27 cellular contexts compared by ENCODE assay signal in the genomic region with DNA sequence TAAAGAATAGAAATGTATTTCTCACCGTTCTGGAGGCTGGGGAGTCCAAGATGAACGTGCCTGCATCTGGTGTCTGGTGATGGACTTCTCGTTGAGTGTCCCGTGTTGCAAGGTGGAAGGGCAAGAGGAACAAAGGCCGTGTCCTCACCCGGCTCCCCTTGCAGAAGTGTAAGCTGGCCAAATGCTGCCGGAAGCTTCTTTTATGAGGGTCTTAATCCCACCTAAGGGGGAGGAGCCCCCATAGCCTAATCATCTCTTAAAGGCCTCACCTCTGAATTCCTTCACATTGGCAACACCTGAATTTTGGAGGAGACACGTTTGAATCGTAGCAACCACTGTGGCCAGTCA.
"Had no signal": no experiment of that assay in that cellular context is flagged by ENCODE, and none has a peak within 500 bp of the region (broad histone marks: within the 10 kb centered on the region; RNA-seq: fewer than 3 reads in every experiment).

No MANE protein-coding gene starts in this region.

- DNase-seq: activated CD4-positive, alpha-beta memory T cell treated with anti-CD3 and anti-CD28 coated beads, Interleukin-2, amount 10 ng/mL, durations not matched to agents 7 days and 5 days; activated CD4-positive, alpha-beta T cell treated with anti-CD3 and anti-CD28 coated beads for 1 hour; activated CD4-positive, alpha-beta T cell treated with anti-CD3 and anti-CD28 coated beads for 48 hours; activated CD4-positive, CD25-positive, alpha-beta regulatory T cell; activated CD8-positive, alpha-beta memory T cell treated with anti-CD3 and anti-CD28 coated beads for 24 hours; activated CD8-positive, alpha-beta memory T cell treated with anti-CD3 and anti-CD28 coated beads, Interleukin-2, amount 10 ng/mL, durations not matched to agents 7 days and 5 days; activated CD8-positive, alpha-beta memory T cell treated with anti-CD3 and anti-CD28 coated beads, Interleukin-2, amount 50 U/mL, for 48 hours; activated effector memory CD4-positive, alpha-beta T cell treated with Interleukin-2 at 50 U/mL for 16 hours; activated naive CD4-positive, alpha-beta T cell treated with anti-CD3 and anti-CD28 coated beads, Interleukin-2, amount 10 ng/mL, durations not matched to agents 7 days and 5 days; activated naive CD8-positive, alpha-beta T cell treated with anti-CD3 and anti-CD28 coated beads, Interleukin-2, amount 50 U/mL, for 24 hours; activated T-cell treated with anti-CD3 and anti-CD28 coated beads, Interleukin-2, amount 50 U/mL, for 48 hours; anterior cingulate cortex; NCI-H1092 treated with DMSO at 0.1 percent for 48 hours; NCI-H1417 treated with DMSO at 0.1 percent for 48 hours; NCI-H1694; NCI-H1930; NCI-H2081 treated with DMSO at 0.1 percent for 48 hours; NCI-H345; NCI-H524 treated with DMSO at 0.1 percent for 48 hours; Peyer's patch; RPMI8226; SHP77 treated with DMSO at 0.1 percent for 48 hours; T1000 had no signal

- H3K9me3 Mint-ChIP-seq: activated CD4-positive, alpha-beta memory T cell treated with anti-CD3 and anti-CD28 coated beads, Interleukin-2, amount 10 ng/mL, durations not matched to agents 7 days and 5 days; activated naive CD4-positive, alpha-beta T cell treated with anti-CD3 and anti-CD28 coated beads, Interleukin-2, amount 10 ng/mL, durations not matched to agents 7 days and 5 days; activated naive CD8-positive, alpha-beta T cell treated with anti-CD3 and anti-CD28 coated beads, Interleukin-2, amount 50 U/mL, for 24 hours had no signal

- H3K27ac ChIP-seq: Peyer's patch, WERI-Rb-1 had no signal

- H3K27me3 ChIP-seq: brain microvascular endothelial cell, Peyer's patch had no signal

- ATAC-seq: activated CD8-positive, alpha-beta memory T cell treated with anti-CD3 and anti-CD28 coated beads, Interleukin-2, amount 10 ng/mL, durations not matched to agents 7 days and 5 days; activated naive CD8-positive, alpha-beta T cell treated with anti-CD3 and anti-CD28 coated beads, Interleukin-2, amount 50 U/mL, for 24 hours; K562 had no signal

- H3K4me3 Mint-ChIP-seq: activated CD4-positive, alpha-beta memory T cell treated with anti-CD3 and anti-CD28 coated beads, Interleukin-2, amount 10 ng/mL, durations not matched to agents 7 days and 5 days; activated CD8-positive, alpha-beta memory T cell treated with anti-CD3 and anti-CD28 coated beads, Interleukin-2, amount 10 ng/mL, durations not matched to agents 7 days and 5 days; activated naive CD4-positive, alpha-beta T cell treated with anti-CD3 and anti-CD28 coated beads, Interleukin-2, amount 10 ng/mL, durations not matched to agents 7 days and 5 days; activated naive CD8-positive, alpha-beta T cell; activated naive CD8-positive, alpha-beta T cell treated with anti-CD3 and anti-CD28 coated beads, Interleukin-2, amount 50 U/mL, for 24 hours had no signal

- H3K36me3 ChIP-seq: brain microvascular endothelial cell, Peyer's patch, WERI-Rb-1 had no signal

- H3K4me3 ChIP-seq: K562, Peyer's patch had no signal

- H3K27ac Mint-ChIP-seq: activated CD4-positive, alpha-beta memory T cell treated with anti-CD3 and anti-CD28 coated beads, Interleukin-2, amount 10 ng/mL, durations not matched to agents 7 days and 5 days; activated CD8-positive, alpha-beta memory T cell treated with anti-CD3 and anti-CD28 coated beads, Interleukin-2, amount 10 ng/mL, durations not matched to agents 7 days and 5 days; activated naive CD4-positive, alpha-beta T cell treated with anti-CD3 and anti-CD28 coated beads, Interleukin-2, amount 10 ng/mL, durations not matched to agents 7 days and 5 days; activated naive CD8-positive, alpha-beta T cell; activated naive CD8-positive, alpha-beta T cell treated with anti-CD3 and anti-CD28 coated beads, Interleukin-2, amount 50 U/mL, for 24 hours had no signal

- H3K4me1 Mint-ChIP-seq: activated CD4-positive, alpha-beta memory T cell treated with anti-CD3 and anti-CD28 coated beads, Interleukin-2, amount 10 ng/mL, durations not matched to agents 7 days and 5 days; activated CD8-positive, alpha-beta memory T cell treated with anti-CD3 and anti-CD28 coated beads, Interleukin-2, amount 10 ng/mL, durations not matched to agents 7 days and 5 days; activated naive CD4-positive, alpha-beta T cell treated with anti-CD3 and anti-CD28 coated beads, Interleukin-2, amount 10 ng/mL, durations not matched to agents 7 days and 5 days; activated naive CD8-positive, alpha-beta T cell treated with anti-CD3 and anti-CD28 coated beads, Interleukin-2, amount 50 U/mL, for 24 hours had no signal

- H3K9me3 ChIP-seq: Peyer's patch had no signal

- FAIRE-seq: K562 had no signal

- H3K36me3 Mint-ChIP-seq: activated CD8-positive, alpha-beta memory T cell treated with anti-CD3 and anti-CD28 coated beads, Interleukin-2, amount 10 ng/mL, durations not matched to agents 7 days and 5 days; activated naive CD4-positive, alpha-beta T cell treated with anti-CD3 and anti-CD28 coated beads, Interleukin-2, amount 10 ng/mL, durations not matched to agents 7 days and 5 days; activated naive CD8-positive, alpha-beta T cell had no signal
